8 cellular contexts compared by ENCODE assay signal in the genomic region with DNA sequence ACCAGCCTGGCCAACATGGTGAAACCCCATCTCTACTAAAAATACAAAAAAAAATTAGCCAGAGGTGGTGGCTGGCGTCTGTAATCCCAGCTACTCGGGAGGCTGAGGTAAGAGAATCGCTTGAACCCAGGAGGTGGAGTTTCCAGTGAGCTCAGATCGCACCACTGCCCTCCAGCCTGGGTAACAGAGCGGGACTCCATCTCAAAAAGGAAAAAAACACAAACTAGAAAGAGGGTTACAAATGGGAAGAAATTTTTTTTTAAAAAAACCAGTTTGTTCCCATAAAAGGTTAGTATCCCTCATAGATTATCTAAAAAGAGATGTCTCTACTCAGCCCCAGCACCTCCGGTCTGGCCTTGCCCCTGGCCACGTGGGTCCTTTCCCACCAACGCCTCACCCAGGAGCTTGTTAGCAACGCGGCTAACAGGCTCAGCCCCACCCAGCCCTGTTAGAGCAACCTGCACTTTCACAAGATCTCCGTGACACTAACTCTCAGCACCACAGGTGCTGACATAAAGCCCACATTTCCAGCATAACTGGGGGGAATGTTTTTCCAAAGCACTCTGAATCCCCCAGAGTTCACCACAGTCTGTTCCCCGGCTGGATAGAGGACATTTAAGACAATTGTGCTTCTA. TPM values are rescaled to one million over a fixed set of nuclear protein-coding genes. Genes with fewer than 3 reads are reported as not detected.
DNase-seq lines count a peak whose midpoint lies in the region; ATAC-seq and TF ChIP-seq lines count a peak whose summit lies in the region.

No MANE protein-coding gene starts in this region.

- H3K4me2 ChIP-seq in osteoblast (ENCODE audit: insufficient read depth, low read length) = peak overlapping the region; percentile 82

- no peak overlapping the region for H3K9ac ChIP-seq in duodenal mucosa (ENCODE audit: low read depth in 1 of 2, low read length in 2 of 2)

- H3K27ac ChIP-seq in duodenal mucosa (ENCODE audit: low read depth, low read length) (no peak overlapping the region), osteoblast (ENCODE audit: low read depth, low read length) (no peak overlapping the region)

- no peak for TF ChIP-seq CTCF in osteoblast (IDR thresholded peaks at IDR 0.05; ENCODE audit: extremely low read depth, low read depth, low read length)

- H3K79me2 ChIP-seq in osteoblast (ENCODE audit: insufficient read depth, low read length) = no peaks in the 10 kb centered on the region

- H4K20me1 ChIP-seq in osteoblast (ENCODE audit: insufficient read depth, low read length) = no peaks in the 10 kb centered on the region

- peak; percentile 37 for TF ChIP-seq POLR2A in GM18505 (IDR thresholded peaks at IDR 0.05; ENCODE audit: borderline replicate concordance, extremely low read depth, insufficient read depth, insufficient read length)

- H3K4me3 ChIP-seq in duodenal mucosa (ENCODE audit: low read depth in 1 of 2, low read length in 2 of 2) (peak overlapping the region; percentile 53 to 55), osteoblast (ENCODE audit: insufficient read depth, low read length) (no peak overlapping the region)

- H3K36me3 ChIP-seq in duodenal mucosa (ENCODE audit: control insufficient read depth in 1 of 2, insufficient read depth in 2 of 2, low read length in 2 of 2) = no peaks in the 10 kb centered on the region
- no peaks in the 10 kb centered on the region for H3K36me3 ChIP-seq in osteoblast (ENCODE audit: insufficient read depth, low read length)

- H2AFZ ChIP-seq in osteoblast (ENCODE audit: low read length) = no peak overlapping the region

- ATAC-seq in GM18505 (IDR thresholded peaks at IDR 0.05; ENCODE audit: unreplicated experiment) (peak; percentile 51), HG03159 (IDR thresholded peaks at IDR 0.05; ENCODE audit: unreplicated experiment) (no peak), HG02885 (IDR thresholded peaks at IDR 0.05; ENCODE audit: poor library complexity, unreplicated experiment) (no peak)

- H3K9me3 ChIP-seq in duodenal mucosa (ENCODE audit: control insufficient read depth in 1 of 2, low read length in 2 of 2) = no peaks in the 10 kb centered on the region
- no peaks in the 10 kb centered on the region for H3K9me3 ChIP-seq in osteoblast (ENCODE audit: low read depth, low read length)

- H3K4me1 ChIP-seq in duodenal mucosa (ENCODE audit: control insufficient read depth in 1 of 2, insufficient read depth in 2 of 2, low read length in 2 of 2) = peaks cover 16% of the 10 kb centered on the region in 2 donors
- H3K4me1 ChIP-seq in osteoblast (ENCODE audit: insufficient read depth, low read length) = peaks cover 13% of the 10 kb centered on the region

- H3K27me3 ChIP-seq in duodenal mucosa (ENCODE audit: control insufficient read depth in 1 of 2, insufficient read depth in 2 of 2, low read length in 2 of 2) = peaks cover 14 to 29% of the 10 kb centered on the region in 2 donors
- H3K27me3 ChIP-seq in osteoblast (ENCODE audit: insufficient read depth, low read length) = peaks cover 41% of the 10 kb centered on the region

- DNase-seq in RPMI8226 = peak; percentile 74
- peak; percentile 86 for DNase-seq in osteoblast (ENCODE audit: insufficient read length, low spot score, missing footprints)
- no peak for DNase-seq in DMS153 (lab: John Stamatoyannopoulos, UW)
- no peak for DNase-seq in hippocampal formation (lab: John Stamatoyannopoulos, UW)

RNA-seq across cellular contexts. Expression of gene DMKN, which starts 4.3 kb away (rescaled TPM):
- total RNA-seq in osteoblast = 24.2 and 30.9 TPM in 2 replicates

RNA-seq across cellular contexts. Expression of gene KRTDAP, which starts 18.9 kb away (rescaled TPM):
- not detected in 2 replicates for total RNA-seq in osteoblast

RNA-seq across cellular contexts. Expression of gene SBSN, which starts 19.0 kb away (rescaled TPM):
- total RNA-seq in osteoblast = 4.7 and 12.1 TPM in 2 replicates

RNA-seq across cellular contexts. Expression of gene GAPDHS, which starts 24.1 kb away (rescaled TPM):
- not detected in 2 replicates for total RNA-seq in osteoblast

RNA-seq across cellular contexts. Expression of gene TMEM147, which starts 36.3 kb away (rescaled TPM):
- 93.1 and 98.8 TPM in 2 replicates for total RNA-seq in osteoblast

Comparison
In these comparisons a context has a peak if more than half of its experiments do, and no peak if none do; other contexts are left out.
1. DNase-seq: peak in RPMI8226 (single experiment) and osteoblast (single experiment); none in DMS153 (single experiment) and hippocampal formation (0 of 2).